ENCODE assay signal across 1 cellular context in genomic region chr9:121737481-121737931, GRCh38.
TF ChIP-seq lines count a peak whose summit lies in the region.

No MANE protein-coding gene starts in this region.

TF ChIP-seq in HepG2, 621 proteins besides CTCF, POLR2A, EP300 and RAD21 (continued from another document):
- TF ChIP-seq MED1 (CRISPR knock-in tag; IDR thresholded peaks at IDR 0.05) = no peak
- no peak for TF ChIP-seq NFYC (CRISPR knock-in tag; IDR thresholded peaks at IDR 0.05)
- no peak for TF ChIP-seq ZSCAN31 (CRISPR knock-in tag; IDR thresholded peaks at IDR 0.05; ENCODE audit: low read depth)
- peak; percentile 19; the same call in 1 of the 2 replicates for TF ChIP-seq ZNF274 (CRISPR knock-in tag; IDR thresholded peaks at IDR 0.05)
- TF ChIP-seq MBNL3 (CRISPR knock-in tag; conservative IDR thresholded peaks at IDR 0.05) = no peak
- no peak for TF ChIP-seq PHB2 (IDR thresholded peaks at IDR 0.05; ENCODE audit: partially characterized antibody)
- no peak for TF ChIP-seq SPEN (CRISPR knock-in tag; IDR thresholded peaks at IDR 0.05; ENCODE audit: low read depth)
- TF ChIP-seq NCOA1 (CRISPR knock-in tag; IDR thresholded peaks at IDR 0.05) = no peak
- TF ChIP-seq ADNP (CRISPR knock-in tag; IDR thresholded peaks at IDR 0.05) = no peak
- TF ChIP-seq TFDP1 (CRISPR knock-in tag; IDR thresholded peaks at IDR 0.05; ENCODE audit: borderline replicate concordance) = no peak
- no peak for TF ChIP-seq ZKSCAN5 (CRISPR knock-in tag; IDR thresholded peaks at IDR 0.05)
